Comparison of ENCODE assay signal across 20 cellular contexts in the genomic region with DNA sequence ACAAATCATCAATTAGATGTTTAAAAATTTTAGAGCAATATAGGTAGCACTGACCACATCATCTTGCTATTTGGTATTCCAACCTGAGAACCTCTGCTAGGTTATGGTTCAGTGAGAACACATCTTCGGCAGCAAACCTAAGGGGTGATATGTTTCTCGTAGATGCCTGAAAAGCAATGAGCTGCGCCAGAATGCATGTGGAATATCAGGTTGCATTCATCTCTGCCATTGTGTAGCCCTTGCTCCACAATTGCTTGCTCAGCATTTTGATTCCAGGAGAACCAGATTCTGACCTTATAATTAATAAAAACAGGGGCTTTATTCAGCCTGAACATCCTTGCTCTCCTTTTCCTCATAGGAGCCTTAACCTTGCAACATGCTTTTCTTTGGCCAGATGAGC.
"Had no signal": no experiment of that assay in that cellular context is flagged by ENCODE, and none has a peak within 500 bp of the region (broad histone marks: within the 10 kb centered on the region; RNA-seq: fewer than 3 reads in every experiment).

No MANE protein-coding gene starts in this region.

- H3K36me3 ChIP-seq: heart right ventricle, neutrophil, sigmoid colon, tibial nerve had no signal

- FAIRE-seq: endometrium, frontal cortex had no signal

- H3K9me3 ChIP-seq: heart right ventricle, mucosa of descending colon, neutrophil, psoas muscle, sigmoid colon, testis, tibial nerve had no signal

- ATAC-seq: esophagus mucosa; heart right ventricle; left cardiac atrium; mucosa of descending colon; naive thymus-derived CD8-positive, alpha-beta T cell; psoas muscle; stimulated activated naive B cell treated with anti-CD40 and anti-IgM and Interleukin-4, amounts not matched to agents 10 μg/mL and 1 μg/mL and 100 μg/mL, for 72 hours; stimulated activated naive CD8-positive, alpha-beta T cell treated with anti-CD3 and anti-CD28 coated beads, Interleukin-15, amount 100 ng/mL, for 72 hours had no signal

- DNase-seq: effector memory CD4-positive, alpha-beta T cell; heart right ventricle; hypothalamus; islet precursor cell; left cardiac atrium; mucosa of descending colon; naive thymus-derived CD8-positive, alpha-beta T cell; psoas muscle; sigmoid colon; stimulated activated CD4-positive, alpha-beta T cell treated with anti-CD3 and anti-CD28 coated beads, Interleukin-2, amount 100 ng/mL, for 24 hours; stimulated activated CD4-positive, alpha-beta T cell treated with anti-CD3 and anti-CD28 coated beads, Interleukin-4, amount 100 ng/mL, for 4 hours; stimulated activated naive B cell treated with anti-CD40 and anti-IgM and Interleukin-4, amounts not matched to agents 10 μg/mL and 1 μg/mL and 100 μg/mL, for 72 hours; stimulated activated naive CD8-positive, alpha-beta T cell treated with anti-CD3 and anti-CD28 coated beads, Interleukin-15, amount 100 ng/mL, for 72 hours; testis had no signal

- H3K27ac ChIP-seq: heart right ventricle, neutrophil, psoas muscle, sigmoid colon, skin epidermis, testis, tibial nerve had no signal

- H3K4me1 ChIP-seq: heart right ventricle, psoas muscle, sigmoid colon, testis, tibial nerve had no signal

- H3K27me3 ChIP-seq: heart right ventricle, neutrophil, sigmoid colon, testis, tibial nerve had no signal

- H3K4me3 ChIP-seq: heart right ventricle, mucosa of descending colon, psoas muscle, sigmoid colon, skin epidermis, testis, tibial nerve had no signal
